Comparison of ENCODE assay signal across 28 cellular contexts in genomic region chr1:185585770-185586169, GRCh38.
DNase-seq lines count a peak whose midpoint lies in the region; ATAC-seq and TF ChIP-seq lines count a peak whose summit lies in the region.
"Had no signal": no experiment of that assay in that cellular context is flagged by ENCODE, and none has a peak within 500 bp of the region (broad histone marks: within the 10 kb centered on the region; RNA-seq: fewer than 3 reads in every experiment).

No MANE protein-coding gene starts in this region.

- no peak for TF ChIP-seq CTCF in C4-2B (conservative IDR thresholded peaks at IDR 0.05)

- intact Hi-C loops in left colon (cut with DNase I, micrococcal nuclease) = no loop called here

- ATAC-seq in left colon = peak; percentile 74
- ATAC-seq in HG03175 (IDR thresholded peaks at IDR 0.05; ENCODE audit: unreplicated experiment) = no peak

- peak overlapping the region; percentile 2; the same call in 1 of the 2 replicates for H3K27ac ChIP-seq in C4-2B
- H3K27ac ChIP-seq: adrenal gland, dorsolateral prefrontal cortex, left ventricle myocardium inferior, parathyroid adenoma, right atrium auricular region, SJCRH30, spleen, stomach, vagina had no signal

- peak; percentile 79 for DNase-seq in LoVo (ENCODE audit: low spot score)
- peak; percentile 64 for DNase-seq in amniotic epithelial cell (ENCODE audit: low read depth)
- peak in 1 of 2 donors; percentile 30 for DNase-seq in left colon
- DNase-seq in DMS153 (lab: John Stamatoyannopoulos, UW) = no peak
- no peak for DNase-seq in COLO829 (ENCODE audit: low spot score)
- no peak for DNase-seq in NCI-H1694 (lab: John Stamatoyannopoulos, UW)
- DNase-seq: activated CD4-positive, alpha-beta memory T cell treated with anti-CD3 and anti-CD28 coated beads, Interleukin-2, amount 10 ng/mL, durations not matched to agents 7 days and 5 days; activated CD8-positive, alpha-beta memory T cell treated with anti-CD3 and anti-CD28 coated beads, Interleukin-2, amount 50 U/mL, for 4 hours; activated naive CD4-positive, alpha-beta T cell treated with anti-CD3 and anti-CD28 coated beads, Interleukin-2, amount 10 ng/mL, durations not matched to agents 7 days and 5 days; adrenal gland; CD4-positive, alpha-beta memory T cell; dorsolateral prefrontal cortex; H9; immature natural killer cell; IMR-90; left ventricle myocardium inferior; NCI-H146; NK-92 treated with Interleukin-12 subunit alpha and Interleukin-12 subunit beta, amount 100 ng/mL, for 24 hours; SJCRH30; spleen; stomach; SW 1271; T-helper 9 cell had no signal

Comparison
In these comparisons a context has a peak if more than half of its experiments do, and no peak if none do; other contexts are left out.
1. DNase-seq: peak in LoVo (single experiment) and amniotic epithelial cell (single experiment); none in DMS153 (single experiment), COLO829 (single experiment) and NCI-H1694 (single experiment).